ENCODE assay signal across 8 cellular contexts in genomic region chr1:39799770-39800470, GRCh38. TPM values are rescaled to one million over a fixed set of nuclear protein-coding genes. Genes with fewer than 3 reads are reported as not detected.
DNase-seq lines count a peak whose midpoint lies in the region; ATAC-seq and TF ChIP-seq lines count a peak whose summit lies in the region.

No MANE protein-coding gene starts in this region.

- H3K4me3 Mint-ChIP-seq in memory B cell: peak overlapping the region; percentile 78

- H3K4me1 Mint-ChIP-seq in memory B cell: peaks cover 7% of the 10 kb centered on the region

- no peaks in the 10 kb centered on the region for H3K9me3 Mint-ChIP-seq in memory B cell

- H3K36me3 Mint-ChIP-seq in memory B cell: peaks cover 3% of the 10 kb centered on the region

- H3K27me3 ChIP-seq in dorsolateral prefrontal cortex: no peaks in the 10 kb centered on the region

- TF ChIP-seq CTCF in AG09319 (IDR thresholded peaks at IDR 0.05; ENCODE audit: low read depth, low read length) (peak; percentile 64), dorsolateral prefrontal cortex (IDR thresholded peaks at IDR 0.05 in 54 of 56, conservative IDR thresholded peaks at IDR 0.05 in 2 of 56; ENCODE audit: low read depth in 1 of 56, partially characterized antibody in 56 of 56) (peak; percentile 48 to 94 (median 81))

- no peak overlapping the region for H3K27ac ChIP-seq in dorsolateral prefrontal cortex

- peak overlapping the region; percentile 94 for H3K27ac Mint-ChIP-seq in memory B cell

- ATAC-seq in GM18867 (IDR thresholded peaks at IDR 0.05; ENCODE audit: unreplicated experiment) (peak; percentile 64), HG03066 (IDR thresholded peaks at IDR 0.05; ENCODE audit: low read depth, unreplicated experiment) (peak; percentile 46), memory B cell (ENCODE audit: low read depth) (peak; percentile 52)

- DNase-seq in AG09319 (ENCODE audit: extremely low read depth, low read depth) (no peak), NCI-H510A treated with DMSO at 0.1 percent for 48 hours (lab: John Stamatoyannopoulos, UW) (peak; percentile 100), dorsolateral prefrontal cortex (peak in 9 of 10 donors; percentile 44 to 84 (median 73)), memory B cell (ENCODE audit: low spot score in 2 of 2) (peak; percentile 74 to 82)
- DNase-seq in activated CD4-positive, alpha-beta T cell treated with anti-CD3 and anti-CD28 coated beads, Interleukin-2, amount 50 U/mL, for 24 hours (ENCODE audit: low read depth in 1 of 2, low spot score in 1 of 2): peak; percentile 55 to 62
- DNase-seq in stimulated activated CD8-positive, alpha-beta memory T cell treated with anti-CD3 and anti-CD28 coated beads, Interleukin-15, amount 100 ng/mL, for 4 hours (ENCODE audit: low read depth in 2 of 2): peak; percentile 32 to 35

- no peaks in the 10 kb centered on the region for H3K27me3 Mint-ChIP-seq in memory B cell

- peak overlapping the region in 24 of 59 donors; percentile 0 to 49 (median 24) for H3K4me3 ChIP-seq in dorsolateral prefrontal cortex

- intact Hi-C loops in dorsolateral prefrontal cortex (cut with DNase I): loop anchor here (10.0 kb wide), 2 partner anchors 185 to 195 kb away; no protein-coding TSS in a partner anchor

RNA-seq across cellular contexts. Expression of gene BMP8B, which starts 11.3 kb away (rescaled TPM):
- total RNA-seq in dorsolateral prefrontal cortex: 1 to 10 TPM in 119 of 120 experiments, under 1 TPM in 1; 0.96 to 8.4 (median 3.1) TPM

RNA-seq across cellular contexts. Expression of gene OXCT2, which starts 28.8 kb away (rescaled TPM):
- total RNA-seq in dorsolateral prefrontal cortex: 1 to 10 TPM in 119 of 120 experiments, under 1 TPM in 1; 0.68 to 9.4 (median 4.3) TPM
